Comparison of ENCODE assay signal across 15 cellular contexts in the genomic region with DNA sequence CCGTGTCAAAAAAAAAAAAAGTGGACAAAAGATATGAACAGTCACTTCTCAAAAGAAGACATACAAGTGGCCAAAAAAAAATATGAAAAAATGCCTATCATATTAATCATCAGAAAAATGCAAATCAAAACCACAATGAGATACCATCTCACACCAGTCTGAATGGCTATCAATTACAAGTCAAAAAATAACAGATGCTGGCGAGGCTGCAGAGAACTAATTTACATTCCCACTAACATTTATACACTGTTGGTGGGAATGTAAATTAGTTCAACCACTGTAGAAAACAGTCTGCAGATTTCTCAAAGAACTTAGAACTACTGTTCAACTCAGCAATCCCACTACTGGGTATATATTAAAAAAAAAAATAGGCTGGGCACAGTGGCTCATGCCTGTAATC. TPM values are rescaled to one million over a fixed set of nuclear protein-coding genes. Genes with fewer than 3 reads are reported as not detected.
DNase-seq lines count a peak whose midpoint lies in the region; ATAC-seq and TF ChIP-seq lines count a peak whose summit lies in the region.
"Had no signal": no experiment of that assay in that cellular context is flagged by ENCODE, and none has a peak within 500 bp of the region (broad histone marks: within the 10 kb centered on the region; RNA-seq: fewer than 3 reads in every experiment).

No MANE protein-coding gene starts in this region.

- H3K4me1 ChIP-seq in breast epithelium, result no peaks in the 10 kb centered on the region

- no peak overlapping the region for H3K4me3 Mint-ChIP-seq in MCF 10A (ENCODE audit: unreplicated experiment)
- H3K4me3 Mint-ChIP-seq: activated naive CD4-positive, alpha-beta T cell treated with anti-CD3 and anti-CD28 coated beads for 36 hours had no signal

- CTCF ChIA-PET in MCF 10A (lab: Yijun Ruan, JAX), result interaction anchor here (0.7 to 1.0 kb wide), 2 partner anchors 11 to 30 kb away, joined by 3 read pairs; no protein-coding TSS in a partner anchor

- no peaks in the 10 kb centered on the region for H3K27me3 ChIP-seq in breast epithelium

- POLR2A ChIA-PET in MCF 10A (lab: Yijun Ruan, JAX), result interaction anchor here (0.6 to 0.8 kb wide), 2 partner anchors 751 to 836 kb away, joined by 3 read pairs; no protein-coding TSS in a partner anchor

- H3K4me1 Mint-ChIP-seq in MCF 10A (ENCODE audit: insufficient read depth, unreplicated experiment), result no peaks in the 10 kb centered on the region

- H3K9me3 ChIP-seq in breast epithelium, result no peaks in the 10 kb centered on the region
- H3K9me3 ChIP-seq: mucosa of descending colon had no signal

- no peaks in the 10 kb centered on the region for H3K36me3 ChIP-seq in breast epithelium

- ATAC-seq in HG03066 (IDR thresholded peaks at IDR 0.05; ENCODE audit: low read depth, unreplicated experiment), result peak; percentile 46
- no peak for ATAC-seq in activated CD4-positive, CD25-positive, alpha-beta regulatory T cell treated with anti-CD3 and anti-CD28 coated beads, Interleukin-2, amount 50 U/mL, for 24 hours
- ATAC-seq: mucosa of descending colon had no signal

- no peak for TF ChIP-seq CTCF in MCF 10A (IDR thresholded peaks at IDR 0.05; ENCODE audit: unreplicated experiment)
- TF ChIP-seq CTCF in breast epithelium (IDR thresholded peaks at IDR 0.05), result no peak

- H3K27ac ChIP-seq in breast epithelium, result no peak overlapping the region
- H3K27ac ChIP-seq: 22Rv1 had no signal

- no peaks in the 10 kb centered on the region for H3K9me3 Mint-ChIP-seq in MCF 10A (ENCODE audit: unreplicated experiment)
- H3K9me3 Mint-ChIP-seq: activated naive CD4-positive, alpha-beta T cell treated with anti-CD3 and anti-CD28 coated beads for 36 hours had no signal

- BruUV-seq in MCF 10A (replicated peaks; lab: Mats Ljungman, UMichigan), result no TSS peak

- no peak overlapping the region for H3K27ac Mint-ChIP-seq in MCF 10A (ENCODE audit: low read depth, unreplicated experiment)
- H3K27ac Mint-ChIP-seq: activated naive CD4-positive, alpha-beta T cell treated with anti-CD3 and anti-CD28 coated beads for 36 hours had no signal

- intact Hi-C loops in MCF 10A (cut with micrococcal nuclease) (no loop called here), breast epithelium (cut with DNase I; ENCODE audit: low total_unique reads) (no loop called here)

- no peak overlapping the region for H3K4me3 ChIP-seq in breast epithelium
- H3K4me3 ChIP-seq: mucosa of descending colon had no signal

- peaks cover 6% of the 10 kb centered on the region for H3K36me3 Mint-ChIP-seq in MCF 10A (ENCODE audit: insufficient read depth, unreplicated experiment)

- no peak for TF ChIP-seq POLR2A in breast epithelium (IDR thresholded peaks at IDR 0.05)

- no peaks in the 10 kb centered on the region for H3K27me3 Mint-ChIP-seq in MCF 10A (ENCODE audit: insufficient read depth, unreplicated experiment)

- DNase-seq in MCF 10A (ENCODE audit: unreplicated experiment) (peak; percentile 21), breast epithelium (ENCODE audit: low spot score in 2 of 2) (no peak), RPMI7951 (ENCODE audit: low read depth) (peak; percentile 44), DMS79 treated with DMSO at 0.1 percent for 48 hours (lab: John Stamatoyannopoulos, UW) (no peak), superior temporal gyrus (ENCODE audit: extremely low spot score) (no peak)
- no peak for DNase-seq in activated CD4-positive, alpha-beta T cell treated with anti-CD3 and anti-CD28 coated beads, Interleukin-2, amount 50 U/mL, for 1 hour
- DNase-seq: activated CD4-positive, alpha-beta T cell treated with anti-CD3 and anti-CD28 coated beads for 1 hour; activated naive CD4-positive, alpha-beta T cell treated with anti-CD3 and anti-CD28 coated beads for 36 hours; cortex of kidney; DMS79; mucosa of descending colon; NCI-H1930 had no signal

RNA-seq across cellular contexts. Expression of a gene that starts 26.5 kb away (rescaled TPM):
- total RNA-seq in MCF 10A (2022) (37.1 and 37.7 TPM in 2 replicates), breast epithelium (100 to 1,000 TPM in 1 of 3 donors, 10 to 100 TPM in 2; 54.1 to 163 (median 67.2) TPM)
- total RNA-seq in RPMI7951 (2014; rRNA removed; shearing (Covaris generic)), result 1.2 and 1.6 TPM in 2 replicates

Comparison
In these comparisons a context has a peak if more than half of its experiments do, and no peak if none do; other contexts are left out.
1. DNase-seq: peak in MCF 10A (single experiment) and RPMI7951 (single experiment); none in breast epithelium (0 of 2), activated CD4-positive, alpha-beta T cell treated with anti-CD3 and anti-CD28 coated beads, Interleukin-2, amount 50 U/mL, for 1 hour (single experiment), DMS79 treated with DMSO at 0.1 percent for 48 hours (single experiment) and superior temporal gyrus (single experiment).
2. RNA of a gene that starts 26.5 kb away (total RNA-seq): 54.1 to 163 TPM in breast epithelium and 37.1 to 37.7 TPM in MCF 10A; 1.2 to 1.6 TPM in RPMI7951; every median in the first group is over 10 times any median in the second.